8 cellular contexts compared by ENCODE assay signal in genomic region chr5:141192110-141192725, GRCh38. TPM values are rescaled to one million over a fixed set of nuclear protein-coding genes. Genes with fewer than 3 reads are reported as not detected.
A peak's percentile ranks its signal among the peaks of the same experiment; 100 is the strongest.
DNase-seq lines count a peak whose midpoint lies in the region; ATAC-seq and TF ChIP-seq lines count a peak whose summit lies in the region.

Gene PCDHB10, plus strand, starts transcription at chr5:141192353. Its CDS starts 200 bp downstream, at chr5:141192553.

- no peaks in the 10 kb centered on the region for H3K27me3 ChIP-seq in BE2C
- peaks cover 0 to 62% (median 0%) of the 10 kb centered on the region in 7 donors for H3K27me3 ChIP-seq in spleen (replicated peaks in 1 of 7)

- DNase-seq in BE2C = peak; percentile 45
- DNase-seq in RWPE1 (ENCODE audit: low spot score) = no peak
- peak; percentile 6 for DNase-seq in fibroblast of peridontal ligament (ENCODE audit: extremely low read depth)
- peak; percentile 41 for DNase-seq in stimulated activated CD4-positive, alpha-beta T cell treated with anti-CD3 and anti-CD28 coated beads, Interleukin-15, amount 100 ng/mL, for 24 hours
- no peak for DNase-seq in HCEC 1CT
- no peak for DNase-seq in spleen

- H3K27ac ChIP-seq in RWPE1 (no peak within 1 kb of the TSS), spleen (no peak within 1 kb of the TSS)

- CTCF ChIA-PET in RWPE1 (lab: Yijun Ruan, JAX) = interaction anchor here (0.6 to 1.0 kb wide), 10 partner anchors 10 to 372 kb away, joined by 3 to 4 read pairs (median 3); partner anchors contain the start of genes PCDHB14, PCDHB6, PCDHGA1 and PCDHGB1

- POLR2A ChIA-PET in RWPE1 (lab: Yijun Ruan, JAX; ENCODE audit: low non-redundant PET) = no interaction called here

- H3K36me3 ChIP-seq in BE2C = no peaks in the 10 kb centered on the region
- no peaks in the 10 kb centered on the region for H3K36me3 ChIP-seq in spleen

- ATAC-seq in HG02852 (IDR thresholded peaks at IDR 0.05; ENCODE audit: unreplicated experiment) = no peak

- TF ChIP-seq POLR2A in spleen (IDR thresholded peaks at IDR 0.05) = no peak

- TF ChIP-seq CTCF in BE2C (IDR thresholded peaks at IDR 0.05; ENCODE audit: low read depth, low read length) = peak; percentile 63
- peak; percentile 34; the same call in 1 of the 2 replicates for TF ChIP-seq CTCF in GM12875 (IDR thresholded peaks at IDR 0.05; ENCODE audit: borderline replicate concordance, insufficient read depth, low read depth, low read length)
- TF ChIP-seq CTCF in RWPE1 (conservative IDR thresholded peaks at IDR 0.05; ENCODE audit: low read depth) = peak; percentile 65
- TF ChIP-seq CTCF in spleen (IDR thresholded peaks at IDR 0.05 in 8 of 11, conservative IDR thresholded peaks at IDR 0.05 in 3 of 11) = peak in 2 of 11 experiments; percentile 14 to 17

- H3K4me3 ChIP-seq in BE2C (ENCODE audit: low read depth, low read length) (no peak within 1 kb of the TSS), GM12875 (ENCODE audit: low read depth, low read length) (no peak within 1 kb of the TSS), spleen (no peak within 1 kb of the TSS)

- H3K4me1 ChIP-seq in BE2C (no peaks in the 10 kb centered on the region), spleen (no peaks in the 10 kb centered on the region)

- intact Hi-C loops in spleen (cut with DNase I; ENCODE audit: low total_unique reads) = no loop called here

- no peaks in the 10 kb centered on the region; the same call in 1 of the 2 replicates for H3K9me3 ChIP-seq in BE2C
- peaks cover 0 to 90% (median 71%) of the 10 kb centered on the region in 8 donors for H3K9me3 ChIP-seq in spleen

- WGBS in spleen, 5 donors = 6 to 15% (median 11%) methylated on average over 10 of the region's 10 CpGs

RNA-seq across cellular contexts. Expression of gene PCDHB10, which starts in this region (rescaled TPM):
- polyA plus RNA-seq in BE2C (2012; ENCODE audit: insufficient read depth, insufficient read length, low read depth) = 4.9 TPM
- total RNA-seq in spleen = 1 to 10 TPM in 4 of 7 donors, under 1 TPM in 3; 0.74 to 2.7 (median 1.4) TPM
- under 1 TPM; 0.09 to 0.26 (median 0.15) TPM for polyA plus RNA-seq in spleen

Comparison
In these comparisons a context has a peak if more than half of its experiments do, and no peak if none do; other contexts are left out.
1. DNase-seq: peak in BE2C (single experiment), fibroblast of peridontal ligament (single experiment) and stimulated activated CD4-positive, alpha-beta T cell treated with anti-CD3 and anti-CD28 coated beads, Interleukin-15, amount 100 ng/mL, for 24 hours (single experiment); none in RWPE1 (single experiment), HCEC 1CT (single experiment) and spleen (single experiment).